In the genomic region with DNA sequence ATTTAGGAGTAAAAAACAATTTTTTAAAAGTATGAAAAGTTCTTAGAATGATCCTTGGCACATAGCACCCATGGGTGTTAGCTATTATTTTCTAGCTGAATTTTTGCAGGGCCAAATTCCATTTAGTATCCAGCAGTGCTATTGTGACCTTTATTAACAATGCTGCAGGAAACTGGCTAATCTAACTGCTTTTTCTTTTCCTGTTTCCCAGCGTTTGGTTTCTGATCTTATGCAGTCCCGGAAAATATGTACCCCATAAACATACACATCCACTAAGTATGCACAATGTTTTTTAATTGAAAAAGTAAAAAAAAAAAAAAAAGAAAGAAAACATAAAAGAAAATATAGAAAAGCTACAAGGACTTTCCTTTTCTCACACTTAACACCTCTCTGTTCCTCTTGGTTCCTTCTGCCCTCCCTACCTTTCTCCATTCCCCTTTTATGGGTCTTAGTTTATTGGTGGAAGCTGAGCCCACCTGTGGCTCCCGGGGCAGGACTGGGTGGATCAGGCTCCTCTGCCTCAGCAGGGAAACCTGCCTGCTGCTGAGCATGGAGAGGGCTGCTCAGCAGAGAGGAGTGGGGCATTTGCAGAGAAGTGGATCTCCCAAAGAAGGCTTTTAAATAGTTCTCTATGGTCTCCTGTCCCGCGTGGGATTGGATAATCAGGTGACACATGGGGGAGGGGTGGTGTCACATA, we compare ENCODE assay signal across 19 cellular contexts.
"Had no signal": no experiment of that assay in that cellular context is flagged by ENCODE, and none has a peak within 500 bp of the region (broad histone marks: within the 10 kb centered on the region; RNA-seq: fewer than 3 reads in every experiment).

No MANE protein-coding gene starts in this region.

- H3K9me3 ChIP-seq: thyroid gland had no signal

- H3K27ac Mint-ChIP-seq: activated CD4-positive, alpha-beta T cell treated with anti-CD3 and anti-CD28 coated beads, Interleukin-2, amount 10 ng/mL, durations not matched to agents 7 days and 5 days; activated CD8-positive, alpha-beta T cell treated with anti-CD3 and anti-CD28 coated beads, Interleukin-2, amount 10 ng/mL, durations not matched to agents 7 days and 5 days; activated naive CD4-positive, alpha-beta T cell treated with anti-CD3 and anti-CD28 coated beads, Interleukin-2, amount 10 ng/mL, durations not matched to agents 7 days and 5 days; activated naive CD8-positive, alpha-beta T cell treated with anti-CD3 and anti-CD28 coated beads, Interleukin-2, amount 50 U/mL, for 24 hours; brain had no signal

- H3K9me3 Mint-ChIP-seq: activated CD4-positive, alpha-beta T cell treated with anti-CD3 and anti-CD28 coated beads, Interleukin-2, amount 10 ng/mL, durations not matched to agents 7 days and 5 days; activated naive CD4-positive, alpha-beta T cell treated with anti-CD3 and anti-CD28 coated beads, Interleukin-2, amount 10 ng/mL, durations not matched to agents 7 days and 5 days had no signal

- H3K27me3 Mint-ChIP-seq: activated CD4-positive, alpha-beta T cell treated with anti-CD3 and anti-CD28 coated beads, Interleukin-2, amount 10 ng/mL, durations not matched to agents 7 days and 5 days; activated naive CD8-positive, alpha-beta T cell treated with anti-CD3 and anti-CD28 coated beads, Interleukin-2, amount 50 U/mL, for 24 hours had no signal

- DNase-seq: activated CD4-positive, alpha-beta T cell treated with anti-CD3 and anti-CD28 coated beads, Interleukin-2, amount 10 ng/mL, durations not matched to agents 7 days and 5 days; activated CD8-positive, alpha-beta memory T cell treated with anti-CD3 and anti-CD28 coated beads, Interleukin-2, amount 50 U/mL, for 4 hours; activated CD8-positive, alpha-beta T cell treated with anti-CD3 and anti-CD28 coated beads, Interleukin-2, amount 10 ng/mL, durations not matched to agents 7 days and 5 days; activated effector memory CD4-positive, alpha-beta T cell treated with Interleukin-2 at 50 U/mL for 16 hours; activated naive CD4-positive, alpha-beta T cell treated with anti-CD3 and anti-CD28 coated beads, Interleukin-2, amount 10 ng/mL, durations not matched to agents 7 days and 5 days; activated naive CD8-positive, alpha-beta T cell treated with anti-CD3 and anti-CD28 coated beads, Interleukin-2, amount 50 U/mL, for 24 hours; activated T-cell treated with anti-CD3 and anti-CD28 coated beads, Interleukin-2, amount 50 U/mL, for 4 hours; anterior cingulate cortex; central memory CD4-positive, alpha-beta T cell; occipital lobe; posterior cingulate gyrus; retina; stimulated activated CD8-positive, alpha-beta memory T cell treated with anti-CD3 and anti-CD28 coated beads, Interleukin-4, amount 100 ng/mL, for 48 hours; stimulated activated naive CD4-positive, alpha-beta T cell; T-helper 1 cell; T1000; thyroid gland had no signal

- H3K4me1 Mint-ChIP-seq: activated CD4-positive, alpha-beta T cell treated with anti-CD3 and anti-CD28 coated beads, Interleukin-2, amount 10 ng/mL, durations not matched to agents 7 days and 5 days; activated naive CD4-positive, alpha-beta T cell treated with anti-CD3 and anti-CD28 coated beads, Interleukin-2, amount 10 ng/mL, durations not matched to agents 7 days and 5 days; activated naive CD8-positive, alpha-beta T cell treated with anti-CD3 and anti-CD28 coated beads, Interleukin-2, amount 50 U/mL, for 24 hours; brain had no signal

- H3K36me3 ChIP-seq: thyroid gland had no signal

- H3K4me3 Mint-ChIP-seq: activated CD4-positive, alpha-beta T cell treated with anti-CD3 and anti-CD28 coated beads, Interleukin-2, amount 10 ng/mL, durations not matched to agents 7 days and 5 days; activated CD8-positive, alpha-beta T cell treated with anti-CD3 and anti-CD28 coated beads, Interleukin-2, amount 10 ng/mL, durations not matched to agents 7 days and 5 days; activated naive CD4-positive, alpha-beta T cell treated with anti-CD3 and anti-CD28 coated beads, Interleukin-2, amount 10 ng/mL, durations not matched to agents 7 days and 5 days; activated naive CD8-positive, alpha-beta T cell treated with anti-CD3 and anti-CD28 coated beads, Interleukin-2, amount 50 U/mL, for 24 hours; activated T-cell treated with anti-CD3 and anti-CD28 coated beads, Interleukin-2, amount 50 U/mL, for 4 hours; brain had no signal

- H3K4me1 ChIP-seq: thyroid gland had no signal

- H3K4me3 ChIP-seq: hepatocyte, thyroid gland had no signal

- H3K36me3 Mint-ChIP-seq: activated naive CD4-positive, alpha-beta T cell treated with anti-CD3 and anti-CD28 coated beads, Interleukin-2, amount 10 ng/mL, durations not matched to agents 7 days and 5 days; brain had no signal

- H3K27ac ChIP-seq: hepatocyte, thyroid gland had no signal

- H3K27me3 ChIP-seq: hepatocyte, thyroid gland had no signal
